Comparison of ENCODE assay signal across 8 cellular contexts in the genomic region with DNA sequence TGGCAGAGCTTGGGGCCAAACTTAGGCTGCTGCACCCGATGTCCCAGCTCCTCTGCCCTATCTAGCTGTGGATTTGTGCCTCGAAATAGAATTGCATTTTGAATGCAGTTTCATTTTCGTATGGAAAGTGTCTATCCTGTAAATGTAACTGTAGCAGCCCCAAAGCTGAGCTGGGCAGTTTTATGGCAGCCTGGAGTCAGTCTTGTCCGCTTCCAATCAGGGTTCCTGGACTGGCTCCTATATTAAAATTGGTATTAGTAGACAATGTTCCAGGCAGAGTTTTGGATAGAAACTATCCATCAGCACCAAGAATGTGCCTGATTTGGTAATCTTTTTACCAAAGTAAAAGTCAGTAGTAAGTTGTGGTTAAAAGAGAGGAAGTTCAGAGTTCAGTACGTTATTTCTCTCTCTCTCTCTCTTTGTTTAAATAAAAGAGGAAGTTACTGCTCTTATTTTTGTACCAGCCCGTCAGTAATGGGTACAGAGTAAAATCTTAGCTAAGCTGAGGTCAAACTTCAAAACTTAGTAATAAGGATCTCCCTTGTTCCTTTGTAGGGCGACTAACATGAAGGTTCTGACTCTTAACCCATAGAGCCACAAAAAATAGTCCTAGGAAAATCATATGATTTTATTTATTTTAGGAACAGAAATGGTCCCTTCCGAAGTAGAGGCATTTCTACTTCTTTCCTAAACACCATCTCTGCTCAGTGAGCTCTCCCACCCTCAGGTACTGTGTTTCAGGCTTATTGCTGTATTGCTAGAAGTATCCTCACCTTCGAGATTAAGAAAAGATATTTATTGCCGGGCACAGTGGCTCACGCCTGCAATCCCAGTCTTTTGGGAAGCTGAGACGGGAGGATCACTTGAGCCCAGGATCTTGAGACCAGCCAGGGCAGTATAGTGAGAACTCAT. TPM values are rescaled to one million over a fixed set of nuclear protein-coding genes. Genes with fewer than 3 reads are reported as not detected.
DNase-seq lines count a peak whose midpoint lies in the region; ATAC-seq and TF ChIP-seq lines count a peak whose summit lies in the region.

No MANE protein-coding gene starts in this region.

- H3K36me3 ChIP-seq in brain microvascular endothelial cell (replicated peaks) = no peaks in the 10 kb centered on the region

- no peaks in the 10 kb centered on the region for H3K36me3 Mint-ChIP-seq in activated naive CD4-positive, alpha-beta T cell treated with anti-CD3 and anti-CD28 coated beads, Interleukin-2, amount 50 U/mL, for 24 hours
- no peaks in the 10 kb centered on the region for H3K36me3 Mint-ChIP-seq in T-cell
- no peaks in the 10 kb centered on the region for H3K36me3 Mint-ChIP-seq in naive thymus-derived CD8-positive, alpha-beta T cell
- H3K36me3 Mint-ChIP-seq in type B pancreatic cell = no peaks in the 10 kb centered on the region

- in situ Hi-C loops in brain microvascular endothelial cell (cut with HindIII; ENCODE audit: low pct_ligation_motif_present, low sequenced_read_pairs) = no loop called here

- no peaks in the 10 kb centered on the region for H3K27me3 Mint-ChIP-seq in activated naive CD4-positive, alpha-beta T cell treated with anti-CD3 and anti-CD28 coated beads, Interleukin-2, amount 50 U/mL, for 24 hours
- H3K27me3 Mint-ChIP-seq in T-cell = no peaks in the 10 kb centered on the region
- no peaks in the 10 kb centered on the region for H3K27me3 Mint-ChIP-seq in naive thymus-derived CD8-positive, alpha-beta T cell
- peaks cover 55% of the 10 kb centered on the region for H3K27me3 Mint-ChIP-seq in type B pancreatic cell

- peaks cover 82% of the 10 kb centered on the region for H3K4me1 Mint-ChIP-seq in activated naive CD4-positive, alpha-beta T cell treated with anti-CD3 and anti-CD28 coated beads, Interleukin-2, amount 50 U/mL, for 24 hours
- H3K4me1 Mint-ChIP-seq in T-cell (peaks cover 83 to 87% (median 86%) of the 10 kb centered on the region in 3 donors), type B pancreatic cell (ENCODE audit: unreplicated experiment) (no peaks in the 10 kb centered on the region)
- peaks cover 39 to 96% (median 83%) of the 10 kb centered on the region in 4 donors for H3K4me1 Mint-ChIP-seq in naive thymus-derived CD8-positive, alpha-beta T cell

- CTCF ChIA-PET in T-cell (lab: Charles Lee) = interaction anchor here in 1 of 2 donors (1.0 to 1.3 kb wide), 4 partner anchors 16 to 147 kb away, joined by 3 to 10 read pairs (median 8); no protein-coding TSS in a partner anchor

- H3K4me3 ChIP-seq in brain microvascular endothelial cell (ENCODE audit: low read depth, low read length) = no peak overlapping the region

- no peaks in the 10 kb centered on the region for H3K9me3 Mint-ChIP-seq in activated naive CD4-positive, alpha-beta T cell treated with anti-CD3 and anti-CD28 coated beads, Interleukin-2, amount 50 U/mL, for 24 hours
- no peaks in the 10 kb centered on the region for H3K9me3 Mint-ChIP-seq in T-cell
- H3K9me3 Mint-ChIP-seq in naive thymus-derived CD8-positive, alpha-beta T cell = no peaks in the 10 kb centered on the region
- H3K9me3 Mint-ChIP-seq in type B pancreatic cell = no peaks in the 10 kb centered on the region

- POLR2A ChIA-PET in T-cell (lab: Charles Lee) = interaction anchor here (0.5 to 0.9 kb wide), 4 partner anchors 12 to 1221 kb away, joined by 3 to 4 read pairs (median 4); a partner anchor contains a TSS
- POLR2A ChIA-PET in naive thymus-derived CD8-positive, alpha-beta T cell (lab: Charles Lee) = interaction anchor here (0.7 to 1.6 kb wide), 15 partner anchors 9 to 152 kb away, joined by 3 to 6 read pairs (median 3); no protein-coding TSS in a partner anchor

- ATAC-seq in HG03064 (IDR thresholded peaks at IDR 0.05; ENCODE audit: low read depth, unreplicated experiment) = peak; percentile 60
- ATAC-seq in T-cell (replicated peaks in 1 of 4) = peak; percentile 87 to 93 (median 92)
- ATAC-seq in naive thymus-derived CD8-positive, alpha-beta T cell = peak; percentile 91 to 94
- ATAC-seq in foreskin keratinocyte = no peak

- no peaks in the 10 kb centered on the region for H3K27me3 ChIP-seq in foreskin keratinocyte
- no peaks in the 10 kb centered on the region for H3K27me3 ChIP-seq in brain microvascular endothelial cell (replicated peaks)

- no peak for DNase-seq in activated naive CD4-positive, alpha-beta T cell (lab: John Stamatoyannopoulos, UW)
- peak in 5 of 34 experiments; percentile 3 to 34 (median 11) for DNase-seq in T-cell
- DNase-seq in naive thymus-derived CD8-positive, alpha-beta T cell = peak in 4 of 10 donors; percentile 6 to 67 (median 58)
- no peak for DNase-seq in foreskin keratinocyte
- no peak for DNase-seq in brain microvascular endothelial cell
- no peak for DNase-seq in type B pancreatic cell (ENCODE audit: extremely low spot score, unreplicated experiment)

- no peaks in the 10 kb centered on the region for H3K4me1 ChIP-seq in foreskin keratinocyte

- TF ChIP-seq CTCF in foreskin keratinocyte (conservative IDR thresholded peaks at IDR 0.05) = no peak
- TF ChIP-seq CTCF in brain microvascular endothelial cell (IDR thresholded peaks at IDR 0.05; ENCODE audit: low read depth, low read length, missing control alignments) = no peak
- no peak for TF ChIP-seq CTCF in type B pancreatic cell (conservative IDR thresholded peaks at IDR 0.05)

- peak overlapping the region; percentile 96 for H3K27ac Mint-ChIP-seq in activated naive CD4-positive, alpha-beta T cell treated with anti-CD3 and anti-CD28 coated beads, Interleukin-2, amount 50 U/mL, for 24 hours
- H3K27ac Mint-ChIP-seq in T-cell = peak overlapping the region; percentile 88 to 92
- H3K27ac Mint-ChIP-seq in naive thymus-derived CD8-positive, alpha-beta T cell = peak overlapping the region; percentile 90 to 95 (median 92)
- H3K27ac Mint-ChIP-seq in type B pancreatic cell = no peak overlapping the region

- H3K4me3 Mint-ChIP-seq in activated naive CD4-positive, alpha-beta T cell treated with anti-CD3 and anti-CD28 coated beads, Interleukin-2, amount 50 U/mL, for 24 hours = peak overlapping the region; percentile 89
- H3K4me3 Mint-ChIP-seq in T-cell (peak overlapping the region; percentile 74 to 82 (median 82)), type B pancreatic cell (no peak overlapping the region)
- H3K4me3 Mint-ChIP-seq in naive thymus-derived CD8-positive, alpha-beta T cell = peak overlapping the region; percentile 80 to 90 (median 87)

- H3K27ac ChIP-seq in foreskin keratinocyte = no peak overlapping the region
- no peak overlapping the region for H3K27ac ChIP-seq in brain microvascular endothelial cell

RNA-seq across cellular contexts. Expression of a gene that starts 28.0 kb away (rescaled TPM):
- 100 to 1,000 TPM in 4 of 5 donors, 10 to 100 TPM in 1; 84.7 to 114 (median 105) TPM for total RNA-seq in T-cell
- 100 to 1,000 TPM; 123 to 129 TPM for total RNA-seq in naive thymus-derived CD8-positive, alpha-beta T cell
- 100 to 1,000 TPM in 2 of 3 donors, 10 to 100 TPM in 1; 57.2 to 142 (median 107) TPM for polyA plus RNA-seq in naive thymus-derived CD8-positive, alpha-beta T cell
- 0.20 TPM in 1 of 2 replicates, not detected in the other for total RNA-seq in foreskin keratinocyte
- 0.01 TPM in 1 of 2 replicates, not detected in the other for polyA plus RNA-seq in foreskin keratinocyte
- 0.95 and 10.2 TPM in 2 replicates for total RNA-seq in type B pancreatic cell (ENCODE audit: low replicate concordance)
